13 cellular contexts compared by ENCODE assay signal in the genomic region with DNA sequence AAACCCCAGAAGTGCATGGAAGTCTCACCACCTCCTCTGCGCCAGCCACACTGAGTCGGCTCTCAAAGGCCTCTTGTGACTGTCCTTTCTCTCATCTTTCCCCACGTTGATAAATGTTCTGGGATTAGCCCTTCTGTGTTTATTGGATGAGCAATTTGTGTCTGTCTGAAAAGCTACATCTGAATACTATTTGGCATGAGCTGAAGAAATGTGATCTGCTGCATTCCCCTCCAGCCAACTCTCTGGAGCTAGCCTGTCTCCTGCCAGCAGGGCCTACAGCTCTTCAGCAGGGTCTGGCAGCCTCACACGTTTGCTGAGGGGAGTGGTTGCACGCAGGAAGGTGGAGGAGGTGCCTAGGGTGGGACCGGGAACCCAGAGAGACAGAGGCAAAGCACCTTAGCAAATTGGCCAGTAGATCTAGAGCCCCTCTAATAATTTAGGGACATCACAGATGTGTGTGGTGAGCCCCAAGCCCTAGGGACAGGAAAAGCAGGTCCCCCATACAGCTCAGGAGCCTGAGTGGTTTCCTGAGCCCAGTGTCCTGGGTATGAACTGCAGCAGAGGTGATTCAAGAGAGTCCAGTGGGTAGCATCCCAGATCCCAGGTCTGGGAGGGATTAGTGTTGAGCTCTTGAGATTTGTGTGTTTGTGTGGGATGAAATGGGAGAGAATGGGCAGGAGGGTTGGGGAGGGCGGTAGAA. TPM values are rescaled to one million over a fixed set of nuclear protein-coding genes. Genes with fewer than 3 reads are reported as not detected.
DNase-seq lines count a peak whose midpoint lies in the region; ATAC-seq and TF ChIP-seq lines count a peak whose summit lies in the region.
"Had no signal": no experiment of that assay in that cellular context is flagged by ENCODE, and none has a peak within 500 bp of the region (broad histone marks: within the 10 kb centered on the region; RNA-seq: fewer than 3 reads in every experiment).

No MANE protein-coding gene starts in this region.

- H3K27ac Mint-ChIP-seq in chondrocyte (ENCODE audit: unreplicated experiment): peak overlapping the region; percentile 81
- H3K27ac Mint-ChIP-seq in activated T-helper 1 cell treated with anti-CD3 and anti-CD28 coated beads, Interleukin-12 subunit alpha, Interleukin-12 subunit beta, Interleukin-2, Interleukin-4 antibody, amounts not matched to agents 30 ng/mL and 10 ng/mL and 1 ng/mL, durations not matched to agents 14 hours and 24 hours and 36 hours: no peak overlapping the region
- H3K27ac Mint-ChIP-seq: dendritic cell treated with granulocyte-macrophage colony-stimulating factor and Interleukin-4, amounts not matched to agents 40 ng/mL and 50 ng/mL, for 4 days had no signal

- H3K27me3 ChIP-seq in lower lobe of right lung (ENCODE audit: low read depth) (no peaks in the 10 kb centered on the region), upper lobe of right lung (no peaks in the 10 kb centered on the region), H7 (ENCODE audit: control insufficient read depth, insufficient read depth, low read length) (no peaks in the 10 kb centered on the region; the same call in 1 of the 2 replicates)

- no peaks in the 10 kb centered on the region for H3K9me3 Mint-ChIP-seq in chondrocyte (ENCODE audit: low read depth)
- H3K9me3 Mint-ChIP-seq in activated T-helper 1 cell treated with anti-CD3 and anti-CD28 coated beads, Interleukin-12 subunit alpha, Interleukin-12 subunit beta, Interleukin-2, Interleukin-4 antibody, amounts not matched to agents 30 ng/mL and 10 ng/mL and 1 ng/mL, durations not matched to agents 14 hours and 24 hours and 36 hours: no peaks in the 10 kb centered on the region
- H3K9me3 Mint-ChIP-seq: dendritic cell treated with granulocyte-macrophage colony-stimulating factor and Interleukin-4, amounts not matched to agents 40 ng/mL and 50 ng/mL, for 4 days had no signal

- no peak for TF ChIP-seq CTCF in chondrocyte (IDR thresholded peaks at IDR 0.05)
- TF ChIP-seq CTCF in lower lobe of right lung (IDR thresholded peaks at IDR 0.05): no peak
- TF ChIP-seq CTCF in upper lobe of right lung (IDR thresholded peaks at IDR 0.05): no peak

- H3K9me3 ChIP-seq in lower lobe of right lung (no peaks in the 10 kb centered on the region), upper lobe of right lung (no peaks in the 10 kb centered on the region)

- H3K36me3 Mint-ChIP-seq in chondrocyte (ENCODE audit: low read depth): no peaks in the 10 kb centered on the region
- H3K36me3 Mint-ChIP-seq in activated T-helper 1 cell treated with anti-CD3 and anti-CD28 coated beads, Interleukin-12 subunit alpha, Interleukin-12 subunit beta, Interleukin-2, Interleukin-4 antibody, amounts not matched to agents 30 ng/mL and 10 ng/mL and 1 ng/mL, durations not matched to agents 14 hours and 24 hours and 36 hours (ENCODE audit: low read depth): no peaks in the 10 kb centered on the region

- H3K27me3 Mint-ChIP-seq in chondrocyte (ENCODE audit: low read depth): no peaks in the 10 kb centered on the region
- peaks cover 10% of the 10 kb centered on the region for H3K27me3 Mint-ChIP-seq in activated T-helper 1 cell treated with anti-CD3 and anti-CD28 coated beads, Interleukin-12 subunit alpha, Interleukin-12 subunit beta, Interleukin-2, Interleukin-4 antibody, amounts not matched to agents 30 ng/mL and 10 ng/mL and 1 ng/mL, durations not matched to agents 14 hours and 24 hours and 36 hours (ENCODE audit: insufficient read depth)

- H3K27ac ChIP-seq in lower lobe of right lung: no peak overlapping the region
- no peak overlapping the region for H3K27ac ChIP-seq in upper lobe of right lung
- H3K27ac ChIP-seq: 22Rv1, HL-60 had no signal

- intact Hi-C loops in lower lobe of right lung (cut with DNase I): no loop called here
- intact Hi-C loops in upper lobe of right lung (cut with DNase I): no loop called here
- intact Hi-C loops in activated T-helper 1 cell treated with anti-CD3 and anti-CD28 coated beads, Interleukin-12 subunit alpha, Interleukin-12 subunit beta, Interleukin-2, Interleukin-4 antibody, amounts not matched to agents 30 ng/mL and 10 ng/mL and 1 ng/mL, durations not matched to agents 14 hours and 24 hours and 36 hours (cut with micrococcal nuclease): no loop called here

- peak; percentile 31 to 53 for ATAC-seq in lower lobe of right lung
- ATAC-seq in upper lobe of right lung: peak; percentile 40
- ATAC-seq in GM21447 (IDR thresholded peaks at IDR 0.05; ENCODE audit: unreplicated experiment): no peak
- ATAC-seq: T-helper 17 cell had no signal

- no peak overlapping the region for H3K4me3 ChIP-seq in lower lobe of right lung
- no peak overlapping the region for H3K4me3 ChIP-seq in upper lobe of right lung
- no peak overlapping the region for H3K4me3 ChIP-seq in H7 (ENCODE audit: insufficient read depth, low read depth, low read length)

- H3K36me3 ChIP-seq in lower lobe of right lung: no peaks in the 10 kb centered on the region
- no peaks in the 10 kb centered on the region for H3K36me3 ChIP-seq in upper lobe of right lung
- H3K36me3 ChIP-seq in H7 (replicated peaks; ENCODE audit: control insufficient read depth, insufficient read depth, low read length): no peaks in the 10 kb centered on the region

- DNase-seq in DMS79 treated with DMSO at 0.1 percent for 48 hours (lab: John Stamatoyannopoulos, UW): peak; percentile 30
- no peak for DNase-seq in DMS79 (lab: John Stamatoyannopoulos, UW)
- DNase-seq in chondrocyte (ENCODE audit: low spot score): no peak
- no peak for DNase-seq in lower lobe of right lung
- no peak for DNase-seq in upper lobe of right lung
- no peak for DNase-seq in activated T-helper 1 cell treated with anti-CD3 and anti-CD28 coated beads, Interleukin-12 subunit alpha, Interleukin-12 subunit beta, Interleukin-2, Interleukin-4 antibody, amounts not matched to agents 30 ng/mL and 10 ng/mL and 1 ng/mL, durations not matched to agents 14 hours and 24 hours and 36 hours (ENCODE audit: low spot score)
- DNase-seq in H7: no peak
- DNase-seq: T-helper 17 cell had no signal

- H3K4me3 Mint-ChIP-seq in chondrocyte (ENCODE audit: unreplicated experiment): no peak overlapping the region
- H3K4me3 Mint-ChIP-seq in activated T-helper 1 cell treated with anti-CD3 and anti-CD28 coated beads, Interleukin-12 subunit alpha, Interleukin-12 subunit beta, Interleukin-2, Interleukin-4 antibody, amounts not matched to agents 30 ng/mL and 10 ng/mL and 1 ng/mL, durations not matched to agents 14 hours and 24 hours and 36 hours: no peak overlapping the region
- H3K4me3 Mint-ChIP-seq: dendritic cell treated with granulocyte-macrophage colony-stimulating factor and Interleukin-4, amounts not matched to agents 40 ng/mL and 50 ng/mL, for 4 days; T-helper 17 cell had no signal

- H3K4me1 ChIP-seq in lower lobe of right lung (peaks cover 28% of the 10 kb centered on the region), upper lobe of right lung (peaks cover 15% of the 10 kb centered on the region)

- peaks cover 50% of the 10 kb centered on the region for H3K4me1 Mint-ChIP-seq in chondrocyte (ENCODE audit: low read depth)
- H3K4me1 Mint-ChIP-seq in activated T-helper 1 cell treated with anti-CD3 and anti-CD28 coated beads, Interleukin-12 subunit alpha, Interleukin-12 subunit beta, Interleukin-2, Interleukin-4 antibody, amounts not matched to agents 30 ng/mL and 10 ng/mL and 1 ng/mL, durations not matched to agents 14 hours and 24 hours and 36 hours (ENCODE audit: low read depth): peaks cover 14% of the 10 kb centered on the region

RNA-seq across cellular contexts. Expression of a gene that starts 20.5 kb away (rescaled TPM):
- total RNA-seq in chondrocyte (59.0 to 83.5 TPM (median 60.2 TPM) in 3 replicates), lower lobe of right lung (72.0 TPM), upper lobe of right lung (80.1 TPM)
- 64.4 and 66.5 TPM in 2 replicates for total RNA-seq in activated T-helper 1 cell treated with anti-CD3 and anti-CD28 coated beads, Interleukin-12 subunit alpha, Interleukin-12 subunit beta, Interleukin-2, Interleukin-4 antibody, amounts not matched to agents 30 ng/mL and 10 ng/mL and 1 ng/mL, durations not matched to agents 14 hours and 24 hours and 36 hours
- total RNA-seq in H7 (2014; rRNA removed; shearing (Covaris generic)): 5.5 and 6.7 TPM in 2 replicates

RNA-seq across cellular contexts. Expression of a gene that starts 52.3 kb away (rescaled TPM):
- not detected in 3 replicates for total RNA-seq in chondrocyte
- not detected for total RNA-seq in lower lobe of right lung
- not detected for total RNA-seq in upper lobe of right lung
- not detected in 2 replicates for total RNA-seq in activated T-helper 1 cell treated with anti-CD3 and anti-CD28 coated beads, Interleukin-12 subunit alpha, Interleukin-12 subunit beta, Interleukin-2, Interleukin-4 antibody, amounts not matched to agents 30 ng/mL and 10 ng/mL and 1 ng/mL, durations not matched to agents 14 hours and 24 hours and 36 hours
- not detected in 2 replicates for total RNA-seq in H7 (2014; rRNA removed; shearing (Covaris generic))
- total RNA-seq: T-helper 17 cell, temporal lobe had no signal
